In genomic region chr13:43805071-43805468, GRCh38 we compare ENCODE assay signal across 8 cellular contexts.
DNase-seq lines count a peak whose midpoint lies in the region; ATAC-seq and TF ChIP-seq lines count a peak whose summit lies in the region.

No MANE protein-coding gene starts in this region.

- H3K9me3 ChIP-seq in RWPE2 (ENCODE audit: severe bottlenecking): no peaks in the 10 kb centered on the region

- H3K4me3 ChIP-seq in RWPE2 (ENCODE audit: severe bottlenecking): no peak overlapping the region
- H3K4me3 ChIP-seq in foreskin fibroblast (ENCODE audit: low read depth in 1 of 2, low read length in 2 of 2): peak overlapping the region; percentile 5 to 32

- no peaks in the 10 kb centered on the region for H3K36me3 ChIP-seq in RWPE2 (ENCODE audit: low read depth)

- peak overlapping the region; percentile 89 for H3K27ac ChIP-seq in RWPE2 (ENCODE audit: poor library complexity, severe bottlenecking)

- H3K4me1 ChIP-seq in RWPE2 (ENCODE audit: insufficient read depth, poor library complexity, severe bottlenecking): peaks cover 23% of the 10 kb centered on the region

- no peak overlapping the region for H3K27ac Mint-ChIP-seq in stimulated activated effector memory CD8-positive, alpha-beta T cell treated with anti-CD3 and anti-CD28 coated beads, Interleukin-12 subunit alpha, Interleukin-12 subunit beta, amount 100 ng/mL, for 72 hours

- no peaks in the 10 kb centered on the region for H3K9me3 Mint-ChIP-seq in stimulated activated effector memory CD8-positive, alpha-beta T cell treated with anti-CD3 and anti-CD28 coated beads, Interleukin-12 subunit alpha, Interleukin-12 subunit beta, amount 100 ng/mL, for 72 hours

- no peaks in the 10 kb centered on the region for H3K36me3 Mint-ChIP-seq in stimulated activated effector memory CD8-positive, alpha-beta T cell treated with anti-CD3 and anti-CD28 coated beads, Interleukin-12 subunit alpha, Interleukin-12 subunit beta, amount 100 ng/mL, for 72 hours

- ATAC-seq in RWPE2 (ENCODE audit: low read depth) (peak; percentile 100), HG03469 (IDR thresholded peaks at IDR 0.05; ENCODE audit: unreplicated experiment) (no peak), HG02840 (IDR thresholded peaks at IDR 0.05; ENCODE audit: low FRiP score, unreplicated experiment) (no peak)
- ATAC-seq in stimulated activated effector memory CD8-positive, alpha-beta T cell treated with anti-CD3 and anti-CD28 coated beads, Interleukin-12 subunit alpha, Interleukin-12 subunit beta, amount 100 ng/mL, for 72 hours: peak; percentile 94

- no peak overlapping the region for H3K4me3 Mint-ChIP-seq in stimulated activated effector memory CD8-positive, alpha-beta T cell treated with anti-CD3 and anti-CD28 coated beads, Interleukin-12 subunit alpha, Interleukin-12 subunit beta, amount 100 ng/mL, for 72 hours

- TF ChIP-seq CTCF in RWPE2 (IDR thresholded peaks at IDR 0.05; ENCODE audit: poor library complexity, severe bottlenecking) (no peak), foreskin fibroblast (IDR thresholded peaks at IDR 0.05; ENCODE audit: low read depth, low read length) (no peak)

- DNase-seq in activated CD4-positive, alpha-beta T cell treated with anti-CD3 and anti-CD28 coated beads, Interleukin-2, amount 50 U/mL, for 48 hours: peak; percentile 25 to 42
- no peak for DNase-seq in activated CD4-positive, alpha-beta T cell treated with anti-CD3 and anti-CD28 coated beads for 4 hours
- peak; percentile 81 for DNase-seq in RWPE2 (ENCODE audit: low spot score)
- DNase-seq in foreskin fibroblast: peak; percentile 92 to 95
- DNase-seq in stimulated activated effector memory CD8-positive, alpha-beta T cell treated with anti-CD3 and anti-CD28 coated beads, Interleukin-12 subunit alpha, Interleukin-12 subunit beta, amount 100 ng/mL, for 72 hours (ENCODE audit: low spot score in 2 of 2): no peak
- DNase-seq in epidermal melanocyte (ENCODE audit: insufficient read length, low spot score): no peak

- H3K4me1 Mint-ChIP-seq in stimulated activated effector memory CD8-positive, alpha-beta T cell treated with anti-CD3 and anti-CD28 coated beads, Interleukin-12 subunit alpha, Interleukin-12 subunit beta, amount 100 ng/mL, for 72 hours: peaks cover 11% of the 10 kb centered on the region

- no peaks in the 10 kb centered on the region for H3K27me3 ChIP-seq in RWPE2 (ENCODE audit: insufficient read depth, poor library complexity, severe bottlenecking)

Comparison
In these comparisons a context has a peak if more than half of its experiments do, and no peak if none do; other contexts are left out.
1. DNase-seq: peak in activated CD4-positive, alpha-beta T cell treated with anti-CD3 and anti-CD28 coated beads, Interleukin-2, amount 50 U/mL, for 48 hours (2 of 2), RWPE2 (single experiment) and foreskin fibroblast (2 of 2); none in activated CD4-positive, alpha-beta T cell treated with anti-CD3 and anti-CD28 coated beads for 4 hours (0 of 2), stimulated activated effector memory CD8-positive, alpha-beta T cell treated with anti-CD3 and anti-CD28 coated beads, Interleukin-12 subunit alpha, Interleukin-12 subunit beta, amount 100 ng/mL, for 72 hours (0 of 2) and epidermal melanocyte (single experiment).
2. ATAC-seq: peak in RWPE2 (single experiment) and stimulated activated effector memory CD8-positive, alpha-beta T cell treated with anti-CD3 and anti-CD28 coated beads, Interleukin-12 subunit alpha, Interleukin-12 subunit beta, amount 100 ng/mL, for 72 hours (single experiment); none in HG03469 (single experiment) and HG02840 (single experiment).